Comparison of ENCODE assay signal across 33 cellular contexts in genomic region chr6:163291622-163292021, GRCh38.
DNase-seq lines count a peak whose midpoint lies in the region; ATAC-seq, FAIRE-seq and TF ChIP-seq lines count a peak whose summit lies in the region.
"Had no signal": no experiment of that assay in that cellular context is flagged by ENCODE, and none has a peak within 500 bp of the region (broad histone marks: within the 10 kb centered on the region; RNA-seq: fewer than 3 reads in every experiment).

No MANE protein-coding gene starts in this region.

- 63 to 66% methylated on average over 5 of the region's 5 CpGs for WGBS in heart right ventricle, 2 donors
- 80 to 84% methylated on average over 5 of the region's 5 CpGs for WGBS in sigmoid colon, 2 donors

- TF ChIP-seq CTCF in left ventricle myocardium inferior (IDR thresholded peaks at IDR 0.05; ENCODE audit: borderline replicate concordance), result no peak
- no peak for TF ChIP-seq CTCF in heart right ventricle (IDR thresholded peaks at IDR 0.05)
- no peak for TF ChIP-seq CTCF in keratinocyte (optimal IDR thresholded peaks at IDR 0.05 in 1 of 3, IDR thresholded peaks at IDR 0.05 in 1 of 3, conservative IDR thresholded peaks at IDR 0.05 in 1 of 3; ENCODE audit: extremely low read depth in 1 of 3, insufficient read depth in 2 of 3, low read length in 3 of 3)
- TF ChIP-seq CTCF in sigmoid colon (IDR thresholded peaks at IDR 0.05), result no peak

- no peak for TF ChIP-seq EP300 in sigmoid colon (IDR thresholded peaks at IDR 0.05)

- peak overlapping the region; percentile 93 for H3K27ac ChIP-seq in left ventricle myocardium inferior (replicated peaks)
- H3K27ac ChIP-seq in heart right ventricle, result peak overlapping the region in 3 of 10 donors; percentile 4 to 45 (median 17)
- peak overlapping the region; percentile 37 for H3K27ac ChIP-seq in caudate nucleus (ENCODE audit: low read depth, low read length)
- no peak overlapping the region for H3K27ac ChIP-seq in keratinocyte (ENCODE audit: control insufficient read depth, insufficient read depth, low read length)
- H3K27ac ChIP-seq in skeletal muscle tissue (ENCODE audit: low read depth, low read length), result peak overlapping the region; percentile 85
- no peak overlapping the region for H3K27ac ChIP-seq in sigmoid colon
- H3K27ac ChIP-seq: brain microvascular endothelial cell, prostate gland, SJCRH30, skin epidermis, testis had no signal

- H3K36me3 ChIP-seq in left ventricle myocardium inferior (no peaks in the 10 kb centered on the region), heart right ventricle (no peaks in the 10 kb centered on the region), keratinocyte (ENCODE audit: control insufficient read depth in 2 of 2, extremely low read depth in 1 of 2, insufficient read depth in 2 of 2, low read length in 2 of 2) (no peaks in the 10 kb centered on the region), skeletal muscle tissue (ENCODE audit: control insufficient read depth in 3 of 3, insufficient read depth in 3 of 3, low read length in 3 of 3) (no peaks in the 10 kb centered on the region), sigmoid colon (no peaks in the 10 kb centered on the region)
- H3K36me3 ChIP-seq: brain microvascular endothelial cell, prostate gland, SJCRH30 had no signal

- H3K4me3 ChIP-seq in left ventricle myocardium inferior, result no peak overlapping the region
- H3K4me3 ChIP-seq in heart right ventricle, result no peak overlapping the region
- H3K4me3 ChIP-seq in keratinocyte (ENCODE audit: control insufficient read depth in 2 of 3, extremely low read depth in 1 of 3, insufficient read depth in 2 of 3, low read depth in 1 of 3, low read length in 3 of 3), result no peak overlapping the region
- no peak overlapping the region for H3K4me3 ChIP-seq in skeletal muscle tissue (ENCODE audit: low read length in 3 of 3)
- no peak overlapping the region for H3K4me3 ChIP-seq in sigmoid colon
- H3K4me3 ChIP-seq: prostate gland, SJCRH30, skin epidermis, testis had no signal

- H3K4me2 ChIP-seq in keratinocyte (ENCODE audit: control insufficient read depth, extremely low read depth, insufficient read depth, low read depth, low read length), result no peak overlapping the region

- DNase-seq in left ventricle myocardium inferior (no peak), heart right ventricle (no peak), caudate nucleus (lab: John Stamatoyannopoulos, UW) (no peak), keratinocyte (ENCODE audit: low read depth, low spot score) (no peak), sigmoid colon (no peak), NCI-H2081 (lab: John Stamatoyannopoulos, UW) (no peak)
- DNase-seq: 8988T; activated CD4-positive, alpha-beta T cell treated with anti-CD3 and anti-CD28 coated beads for 36 hours; activated CD8-positive, alpha-beta memory T cell treated with anti-CD3 and anti-CD28 coated beads, Interleukin-2, amount 50 U/mL, for 48 hours; activated CD8-positive, alpha-beta T cell treated with anti-CD3 and anti-CD28 coated beads for 36 hours; activated naive CD4-positive, alpha-beta T cell treated with anti-CD3 and anti-CD28 coated beads for 36 hours; brain microvascular endothelial cell; Calu3; CD4-positive, CD25-positive, alpha-beta regulatory T cell; DMS79 treated with DMSO at 0.1 percent for 48 hours; glutamatergic neuron; H7; islet precursor cell; Karpas-422; naive thymus-derived CD8-positive, alpha-beta T cell; NCI-H1417 treated with DMSO at 0.1 percent for 48 hours; NCI-H2029 treated with DMSO at 0.1 percent for 48 hours; NCI-H2227 treated with DMSO at 0.1 percent for 48 hours; occipital lobe; RPMI8226; SJCRH30; T-helper 9 cell; testis had no signal

- dilution Hi-C loops in keratinocyte (cut with MboI; ENCODE audit: extremely low pct_ligation_motif_present, low sequenced_read_pairs), result no loop called here

- no peak for TF ChIP-seq POLR2A in sigmoid colon (IDR thresholded peaks at IDR 0.05)

- no peaks in the 10 kb centered on the region for H4K20me1 ChIP-seq in keratinocyte (ENCODE audit: control insufficient read depth, extremely low read depth, insufficient read depth, low read length)

- peak overlapping the region; percentile 9 for H2AFZ ChIP-seq in keratinocyte (ENCODE audit: control insufficient read depth, low read length)

- H3K4me1 ChIP-seq in left ventricle myocardium inferior, result peaks cover 34% of the 10 kb centered on the region
- H3K4me1 ChIP-seq in heart right ventricle, result peaks cover 0 to 29% (median 6%) of the 10 kb centered on the region in 9 donors
- H3K4me1 ChIP-seq in keratinocyte (ENCODE audit: control insufficient read depth, extremely low read depth, insufficient read depth, low read length), result no peaks in the 10 kb centered on the region
- peaks cover 5 to 26% (median 25%) of the 10 kb centered on the region in 3 donors for H3K4me1 ChIP-seq in skeletal muscle tissue (ENCODE audit: control insufficient read depth in 3 of 3, insufficient read depth in 3 of 3, low read length in 3 of 3)
- H3K4me1 ChIP-seq in sigmoid colon, result no peaks in the 10 kb centered on the region
- H3K4me1 ChIP-seq: prostate gland had no signal

- H3K27me3 ChIP-seq in left ventricle myocardium inferior (ENCODE audit: low read depth) (no peaks in the 10 kb centered on the region), heart right ventricle (no peaks in the 10 kb centered on the region), keratinocyte (ENCODE audit: control insufficient read depth, extremely low read depth, insufficient read depth, low read length) (no peaks in the 10 kb centered on the region), skeletal muscle tissue (ENCODE audit: control insufficient read depth in 3 of 3, insufficient read depth in 3 of 3, low read length in 3 of 3) (no peaks in the 10 kb centered on the region), sigmoid colon (no peaks in the 10 kb centered on the region)
- H3K27me3 ChIP-seq: brain microvascular endothelial cell, SJCRH30, testis had no signal

- no peak for ATAC-seq in heart right ventricle
- ATAC-seq in HG03439 (IDR thresholded peaks at IDR 0.05; ENCODE audit: unreplicated experiment), result no peak
- ATAC-seq: activated CD4-positive, alpha-beta T cell treated with anti-CD3 and anti-CD28 coated beads for 36 hours; activated CD8-positive, alpha-beta T cell treated with anti-CD3 and anti-CD28 coated beads for 36 hours; naive thymus-derived CD8-positive, alpha-beta T cell had no signal

- H3K9ac ChIP-seq in keratinocyte (ENCODE audit: control insufficient read depth, extremely low read depth, insufficient read depth, low read length), result no peak overlapping the region
- no peak overlapping the region for H3K9ac ChIP-seq in skeletal muscle tissue (ENCODE audit: low read depth in 1 of 3, low read length in 3 of 3)

- no peaks in the 10 kb centered on the region for H3K9me1 ChIP-seq in keratinocyte (ENCODE audit: control insufficient read depth, extremely low read depth, insufficient read depth, low read length)

- FAIRE-seq in keratinocyte (lab: Jason Lieb, UNC), result no peak
- FAIRE-seq: GM19239 had no signal

- intact Hi-C loops in left ventricle myocardium inferior (cut with micrococcal nuclease) (no loop called here), heart right ventricle (cut with DNase I) (loop anchor here in 2 of 10 donors (10.0 kb wide), 2 partner anchors 77 to 123 kb away; partner anchors contain the start of gene QKI (in 1 of the 2)), sigmoid colon (cut with DNase I) (no loop called here)

- H3K79me2 ChIP-seq in keratinocyte (ENCODE audit: control insufficient read depth, insufficient read depth, low read length), result no peaks in the 10 kb centered on the region

- no peaks in the 10 kb centered on the region for H3K9me3 ChIP-seq in left ventricle myocardium inferior (replicated peaks)
- H3K9me3 ChIP-seq in heart right ventricle, result no peaks in the 10 kb centered on the region
- no peaks in the 10 kb centered on the region for H3K9me3 ChIP-seq in keratinocyte (ENCODE audit: control insufficient read depth, low read depth, low read length)
- no peaks in the 10 kb centered on the region for H3K9me3 ChIP-seq in skeletal muscle tissue (ENCODE audit: control insufficient read depth in 3 of 3, low read length in 3 of 3)
- no peaks in the 10 kb centered on the region for H3K9me3 ChIP-seq in sigmoid colon
- H3K9me3 ChIP-seq: prostate gland, SJCRH30, testis had no signal

Comparison
In these comparisons a context has a peak if more than half of its experiments do, and no peak if none do; other contexts are left out.
1. H3K27ac ChIP-seq: peak in left ventricle myocardium inferior (single experiment), caudate nucleus (single experiment) and skeletal muscle tissue (single experiment); none in keratinocyte (single experiment) and sigmoid colon (0 of 4).